ENCODE assay signal across 12 cellular contexts in genomic region chr9:82532504-82532903, GRCh38.
DNase-seq lines count a peak whose midpoint lies in the region; ATAC-seq, FAIRE-seq and TF ChIP-seq lines count a peak whose summit lies in the region.
"Had no signal": no experiment of that assay in that cellular context is flagged by ENCODE, and none has a peak within 500 bp of the region (broad histone marks: within the 10 kb centered on the region; RNA-seq: fewer than 3 reads in every experiment).

No MANE protein-coding gene starts in this region.

- no peak overlapping the region for H3K27ac Mint-ChIP-seq in astrocyte (ENCODE audit: unreplicated experiment)
- H3K27ac Mint-ChIP-seq: stimulated activated naive B cell treated with anti-CD40 and anti-IgM and Interleukin-4, amounts not matched to agents 10 μg/mL and 1 μg/mL and 100 μg/mL, for 72 hours had no signal

- H3K9ac ChIP-seq in astrocyte (ENCODE audit: low read length) = no peak overlapping the region

- TF ChIP-seq CTCF in astrocyte (IDR thresholded peaks at IDR 0.05; ENCODE audit: insufficient read depth, low read depth, low read length) (no peak), lower lobe of right lung (IDR thresholded peaks at IDR 0.05) (peak; percentile 51)

- no peak for FAIRE-seq in astrocyte (lab: Jason Lieb, UNC)

- no peak overlapping the region for H3K4me3 ChIP-seq in astrocyte (ENCODE audit: insufficient read depth, low read depth, low read length)
- H3K4me3 ChIP-seq in lower lobe of right lung = no peak overlapping the region
- H3K4me3 ChIP-seq: ovary had no signal

- H3K9me3 ChIP-seq in astrocyte (ENCODE audit: insufficient read depth, low read depth, low read length) (no peaks in the 10 kb centered on the region), lower lobe of right lung (peaks cover 8% of the 10 kb centered on the region)
- H3K9me3 ChIP-seq: ovary had no signal

- peak; percentile 64 for DNase-seq in DMS53 (lab: John Stamatoyannopoulos, UW)
- DNase-seq in LoVo (ENCODE audit: low spot score) = peak; percentile 12
- peak; percentile 24 for DNase-seq in astrocyte (ENCODE audit: low read depth)
- DNase-seq in lower lobe of right lung = no peak
- DNase-seq in posterior vena cava (ENCODE audit: low spot score) = no peak
- DNase-seq in posterior cingulate gyrus = no peak
- DNase-seq: activated naive CD4-positive, alpha-beta T cell; Karpas-422; ovary; stimulated activated naive B cell treated with anti-CD40 and anti-IgM and Interleukin-4, amounts not matched to agents 10 μg/mL and 1 μg/mL and 100 μg/mL, for 72 hours had no signal

- intact Hi-C loops in lower lobe of right lung (cut with DNase I) = no loop called here
- intact Hi-C loops in posterior vena cava (cut with DNase I) = no loop called here
- intact Hi-C loops in posterior cingulate gyrus (cut with DNase I) = loop anchor here (2.0 kb wide), 1 partner anchor 428 kb away; no protein-coding TSS in a partner anchor

- H3K36me3 Mint-ChIP-seq in astrocyte (ENCODE audit: low read depth, unreplicated experiment) = no peaks in the 10 kb centered on the region

- peaks cover 7% of the 10 kb centered on the region for H3K4me1 Mint-ChIP-seq in astrocyte (ENCODE audit: low read depth, unreplicated experiment)
- H3K4me1 Mint-ChIP-seq: stimulated activated naive B cell treated with anti-CD40 and anti-IgM and Interleukin-4, amounts not matched to agents 10 μg/mL and 1 μg/mL and 100 μg/mL, for 72 hours had no signal

- no peak overlapping the region for H2AFZ ChIP-seq in astrocyte (ENCODE audit: low read depth, low read length)

- no peak overlapping the region for H3K4me2 ChIP-seq in astrocyte (ENCODE audit: low read length)

- H3K4me3 Mint-ChIP-seq in astrocyte (ENCODE audit: unreplicated experiment) = no peak overlapping the region
- H3K4me3 Mint-ChIP-seq: stimulated activated naive B cell treated with anti-CD40 and anti-IgM and Interleukin-4, amounts not matched to agents 10 μg/mL and 1 μg/mL and 100 μg/mL, for 72 hours had no signal

- H3K27me3 ChIP-seq in astrocyte (ENCODE audit: insufficient read depth, low read length) (no peaks in the 10 kb centered on the region), lower lobe of right lung (ENCODE audit: low read depth) (no peaks in the 10 kb centered on the region)
- H3K27me3 ChIP-seq: ovary had no signal

- no peaks in the 10 kb centered on the region for H3K36me3 ChIP-seq in astrocyte (ENCODE audit: insufficient read depth, low read length)
- no peaks in the 10 kb centered on the region for H3K36me3 ChIP-seq in lower lobe of right lung
- H3K36me3 ChIP-seq: ovary had no signal

- H3K27me3 Mint-ChIP-seq in astrocyte (ENCODE audit: low read depth, unreplicated experiment) = no peaks in the 10 kb centered on the region
- H3K27me3 Mint-ChIP-seq: stimulated activated naive B cell treated with anti-CD40 and anti-IgM and Interleukin-4, amounts not matched to agents 10 μg/mL and 1 μg/mL and 100 μg/mL, for 72 hours had no signal

- H3K27ac ChIP-seq in astrocyte (ENCODE audit: low read depth, low read length) (no peak overlapping the region), lower lobe of right lung (no peak overlapping the region)
- H3K27ac ChIP-seq: ovary had no signal

- H3K4me1 ChIP-seq in astrocyte (ENCODE audit: insufficient read depth, low read length) = no peaks in the 10 kb centered on the region
- H3K4me1 ChIP-seq in lower lobe of right lung = peaks cover 5% of the 10 kb centered on the region

- ATAC-seq in lower lobe of right lung = peak; percentile 68 to 73
- no peak for ATAC-seq in GM19351 (IDR thresholded peaks at IDR 0.05; ENCODE audit: unreplicated experiment)
- no peak for ATAC-seq in HG02970 (IDR thresholded peaks at IDR 0.05; ENCODE audit: low FRiP score, unreplicated experiment)
- ATAC-seq: stimulated activated naive B cell treated with anti-CD40 and anti-IgM and Interleukin-4, amounts not matched to agents 10 μg/mL and 1 μg/mL and 100 μg/mL, for 72 hours had no signal

- peaks cover 7% of the 10 kb centered on the region for H3K9me3 Mint-ChIP-seq in astrocyte (ENCODE audit: unreplicated experiment)

- H3K79me2 ChIP-seq in astrocyte (ENCODE audit: insufficient read depth, low read length) = no peaks in the 10 kb centered on the region

- H4K20me1 ChIP-seq in astrocyte (ENCODE audit: insufficient read depth, low read length) = no peaks in the 10 kb centered on the region

Comparison
In these comparisons a context has a peak if more than half of its experiments do, and no peak if none do; other contexts are left out.
1. DNase-seq: peak in DMS53 (single experiment), LoVo (single experiment) and astrocyte (single experiment); none in lower lobe of right lung (single experiment), posterior vena cava (single experiment) and posterior cingulate gyrus (0 of 10).
2. ATAC-seq: peak in lower lobe of right lung (2 of 2); none in GM19351 (single experiment) and HG02970 (single experiment).